In genomic region chr16:535446-536405, GRCh38 we compare ENCODE assay signal across 9 cellular contexts. TPM values are rescaled to one million over a fixed set of nuclear protein-coding genes. Genes with fewer than 3 reads are reported as not detected.
A peak's percentile ranks its signal among the peaks of the same experiment; 100 is the strongest.
DNase-seq lines count a peak whose midpoint lies in the region; ATAC-seq and TF ChIP-seq lines count a peak whose summit lies in the region.
"Had no signal": no experiment of that assay in that cellular context is flagged by ENCODE, and none has a peak within 500 bp of the region (broad histone marks: within the 10 kb centered on the region; RNA-seq: fewer than 3 reads in every experiment).

No MANE protein-coding gene starts in this region.

- no peaks in the 10 kb centered on the region for H3K9me3 ChIP-seq in HCT116 (ENCODE audit: control insufficient read depth in 1 of 2, insufficient read depth in 1 of 2, low read depth in 1 of 2, low read length in 2 of 2)
- no peaks in the 10 kb centered on the region for H3K9me3 ChIP-seq in fibroblast of lung (ENCODE audit: control insufficient read depth, insufficient read depth, low read depth, low read length)

- 0 out of 2 replicates have a peak, but pooled peaks have one; percentile 2 for TF ChIP-seq RAD21 in HCT116 (IDR thresholded peaks at IDR 0.05; ENCODE audit: low read depth)

- H3K4me1 Mint-ChIP-seq in immature natural killer cell: peaks cover 6 to 21% of the 10 kb centered on the region in 2 donors

- ATAC-seq in HCT116 (peak; percentile 94), GM21526 (IDR thresholded peaks at IDR 0.05; ENCODE audit: low FRiP score, unreplicated experiment) (no peak)

- H3K4me3 ChIP-seq in HCT116 (replicated peaks in 1 of 2; ENCODE audit: low read depth in 1 of 2, low read length in 2 of 2) (peak overlapping the region in 1 of 2 experiments; percentile 20; a peak in 1 of 4 replicates), fibroblast of lung (replicated peaks in 1 of 4; ENCODE audit: control extremely low read depth in 1 of 4, insufficient read depth in 1 of 4, low read depth in 3 of 4, low read length in 4 of 4) (no peak overlapping the region)

- peaks cover 86% of the 10 kb centered on the region for H3K79me2 ChIP-seq in HCT116 (ENCODE audit: insufficient read depth, low read length)
- peaks cover 83% of the 10 kb centered on the region for H3K79me2 ChIP-seq in fibroblast of lung (ENCODE audit: control insufficient read depth, insufficient read depth, low read length)

- no peak for TF ChIP-seq CTCF in HCT116 (IDR thresholded peaks at IDR 0.05 in 2 of 3, conservative IDR thresholded peaks at IDR 0.05 in 1 of 3; ENCODE audit: borderline replicate concordance in 1 of 3, insufficient read depth in 1 of 3, low read depth in 2 of 3, low read length in 2 of 3)
- TF ChIP-seq CTCF in fibroblast of lung (conservative IDR thresholded peaks at IDR 0.05 in 1 of 2, IDR thresholded peaks at IDR 0.05 in 1 of 2; ENCODE audit: low read depth in 1 of 2, low read length in 2 of 2): no peak

- H3K27me3 ChIP-seq in HCT116 (ENCODE audit: insufficient read depth, low read length): no peaks in the 10 kb centered on the region
- no peaks in the 10 kb centered on the region for H3K27me3 ChIP-seq in fibroblast of lung (ENCODE audit: control insufficient read depth, insufficient read depth, low read length)

- no peaks in the 10 kb centered on the region for H3K9me3 Mint-ChIP-seq in immature natural killer cell

- no peaks in the 10 kb centered on the region for H3K36me3 Mint-ChIP-seq in immature natural killer cell

- H3K36me3 ChIP-seq in HCT116 (ENCODE audit: control insufficient read depth in 1 of 2, insufficient read depth in 2 of 2, low read length in 2 of 2) (no peaks in the 10 kb centered on the region), fibroblast of lung (ENCODE audit: control insufficient read depth, insufficient read depth, low read length) (peaks cover 21% of the 10 kb centered on the region)

- peak overlapping the region; percentile 50; the same call in 1 of the 2 replicates for H3K9ac ChIP-seq in HCT116 (ENCODE audit: low read length)
- H3K9ac ChIP-seq in fibroblast of lung (ENCODE audit: insufficient read depth, low read length): no peak overlapping the region

- H3K4me2 ChIP-seq in HCT116 (ENCODE audit: low read length) (peak overlapping the region; percentile 69), fibroblast of lung (ENCODE audit: extremely low read depth, insufficient read depth, low read length) (no peak overlapping the region)

- BruUV-seq in HCT116 (replicated peaks; lab: Mats Ljungman, UMichigan): no TSS peak

- peaks cover 0 to 5% (median 0%) of the 10 kb centered on the region in 3 donors for H3K27me3 Mint-ChIP-seq in immature natural killer cell (ENCODE audit: low read depth in 3 of 3)

- H3K9me2 ChIP-seq in HCT116 (ENCODE audit: insufficient read depth): no peaks in the 10 kb centered on the region

- H2AFZ ChIP-seq in HCT116 (ENCODE audit: low read depth, low read length, poor library complexity, severe bottlenecking) (no peak overlapping the region), fibroblast of lung (ENCODE audit: low read length) (no peak overlapping the region)

- DNase-seq in HCT116 (ENCODE audit: low read depth, low spot score) (peak; percentile 54), NOMO-1 treated with dmso at 0.1 percent for 144 hours (lab: John Stamatoyannopoulos, UW; ENCODE audit: unreplicated experiment) (peak; percentile 2), fibroblast of lung (ENCODE audit: low read depth in 2 of 2) (peak; percentile 73 to 79), renal cortical epithelial cell (ENCODE audit: low read depth) (peak; percentile 43), GF-D8 (lab: John Stamatoyannopoulos, UW) (no peak), immature natural killer cell (no peak)
- DNase-seq: activated CD4-positive, CD25-positive, alpha-beta regulatory T cell treated with anti-CD3 and anti-CD28 coated beads, Interleukin-2, amount 50 U/mL, for 72 hours; NCI-H1694 treated with DMSO at 0.1 percent for 48 hours had no signal

- H3K27ac Mint-ChIP-seq in immature natural killer cell: no peak overlapping the region

- RAD21 ChIA-PET in HCT116 (lab: Charles Lee; ENCODE audit: low non-redundant PET in 1 of 2, low total read pairs in 2 of 2, uncharacterized antibody in 2 of 2, unreplicated experiment in 2 of 2): no interaction called here

- H4K20me1 ChIP-seq in HCT116 (ENCODE audit: insufficient read depth) (no peaks in the 10 kb centered on the region), fibroblast of lung (ENCODE audit: control insufficient read depth, extremely low read depth, insufficient read depth, low read length) (no peaks in the 10 kb centered on the region)

- no peak for TF ChIP-seq POLR2A in HCT116 (IDR thresholded peaks at IDR 0.05; ENCODE audit: borderline replicate concordance, extremely low read depth, insufficient read depth, insufficient read length)

- peak overlapping the region; percentile 64 for H3K27ac ChIP-seq in HCT116 (ENCODE audit: low read depth, low read length)
- H3K27ac ChIP-seq in fibroblast of lung (ENCODE audit: insufficient read depth, low read length): peak overlapping the region; percentile 27

- H3K4me3 Mint-ChIP-seq in immature natural killer cell: no peak overlapping the region

- CTCF ChIA-PET in HCT116 (lab: Charles Lee): no interaction called here

- H3K4me1 ChIP-seq in HCT116 (ENCODE audit: control insufficient read depth in 1 of 2, insufficient read depth in 2 of 2, low read length in 2 of 2): peaks cover 16 to 34% of the 10 kb centered on the region in 2 experiments
- peaks cover 5% of the 10 kb centered on the region for H3K4me1 ChIP-seq in fibroblast of lung (ENCODE audit: control insufficient read depth, extremely low read depth, insufficient read depth, low read length)

- POLR2A ChIA-PET in HCT116 (lab: Charles Lee): no interaction called here

- intact Hi-C loops in HCT116 (cut with micrococcal nuclease): no loop called here

TF ChIP-seq in HCT116, 20 proteins besides CTCF, POLR2A, EP300 and RAD21:
- TF ChIP-seq YY1 (IDR thresholded peaks at IDR 0.05; ENCODE audit: extremely low read depth, insufficient replicate concordance, low read depth, low read length) (no peak), SP1 (IDR thresholded peaks at IDR 0.05; ENCODE audit: low read depth) (peak; percentile 59; the same call in 1 of the 2 replicates), FOSL1 (IDR thresholded peaks at IDR 0.05; ENCODE audit: low read depth) (peak; percentile 60), JUND (IDR thresholded peaks at IDR 0.05) (peak; percentile 56; the same call in 1 of the 2 replicates), EZH2 (IDR thresholded peaks at IDR 0.05) (no peak), TCF7L2 (IDR thresholded peaks at IDR 0.05; ENCODE audit: borderline replicate concordance, extremely low read depth, insufficient read depth, insufficient read length) (no peak), MAX (IDR thresholded peaks at IDR 0.05) (peak; percentile 66; the same call in 1 of the 2 replicates)

RNA-seq across cellular contexts. Expression of gene CAPN15, which starts 8.2 kb away (rescaled TPM):
- total RNA-seq in HCT116 (2021; ENCODE audit: unreplicated experiment) (39.0 TPM), fibroblast of lung (16.4 and 21.3 TPM in 2 replicates), renal cortical epithelial cell (41.7 and 82.0 TPM in 2 replicates)
- polyA plus RNA-seq in HCT116 (2012): 17.9 and 22.9 TPM in 2 replicates
- polyA plus RNA-seq in fibroblast of lung (4.1 and 7.8 TPM in 2 replicates), immature natural killer cell (10 to 100 TPM in 2 of 3 donors, 1 to 10 TPM in 1; 9.2 to 30.7 (median 10.1) TPM)
- polyA plus RNA-seq in fibroblast of lung (2012): 11.5 and 21.2 TPM in 2 replicates
- polyA minus RNA-seq in fibroblast of lung (ENCODE audit: low replicate concordance): 9.6 and 15.3 TPM in 2 replicates

RNA-seq across cellular contexts. Expression of gene PRR35, which starts 24.5 kb away (rescaled TPM):
- not detected for total RNA-seq in HCT116 (2021; ENCODE audit: unreplicated experiment)
- polyA plus RNA-seq in HCT116 (2012): not detected in 2 replicates
- total RNA-seq in fibroblast of lung: not detected in 2 replicates
- polyA plus RNA-seq in fibroblast of lung: not detected in 2 replicates
- polyA plus RNA-seq in fibroblast of lung (2012): not detected in 2 replicates
- polyA minus RNA-seq in fibroblast of lung (ENCODE audit: low replicate concordance): not detected in 2 replicates
- total RNA-seq in renal cortical epithelial cell: 0.05 TPM in 1 of 2 replicates, not detected in the other
- not detected for polyA plus RNA-seq in immature natural killer cell

RNA-seq across cellular contexts. Expression of gene NHLRC4, which starts 31.1 kb away (rescaled TPM):
- total RNA-seq in HCT116 (2021; ENCODE audit: unreplicated experiment) (0.22 TPM), fibroblast of lung (2.1 and 3.3 TPM in 2 replicates), renal cortical epithelial cell (0.85 TPM in 1 of 2 replicates, not detected in the other)
- 0.18 TPM in 1 of 2 replicates, not detected in the other for polyA plus RNA-seq in HCT116 (2012)
- polyA plus RNA-seq in fibroblast of lung (0.34 and 0.66 TPM in 2 replicates), immature natural killer cell (under 1 TPM in 2 of 3 donors, not detected in 1; 0.42 to 0.61 TPM)
- polyA plus RNA-seq in fibroblast of lung (2012): 1.0 and 1.5 TPM in 2 replicates
- polyA minus RNA-seq in fibroblast of lung (ENCODE audit: low replicate concordance): 0.30 and 0.63 TPM in 2 replicates

RNA-seq across cellular contexts. Expression of gene PIGQ, which starts 34.0 kb away (rescaled TPM):
- total RNA-seq in HCT116 (2021; ENCODE audit: unreplicated experiment) (21.0 TPM), fibroblast of lung (20.5 and 22.3 TPM in 2 replicates), renal cortical epithelial cell (30.9 and 68.5 TPM in 2 replicates)
- 9.8 and 10.9 TPM in 2 replicates for polyA plus RNA-seq in HCT116 (2012)
- polyA plus RNA-seq in fibroblast of lung (11.2 and 13.0 TPM in 2 replicates), immature natural killer cell (10 to 100 TPM; 10.5 to 17.7 (median 12.6) TPM)
- 14.7 and 21.0 TPM in 2 replicates for polyA plus RNA-seq in fibroblast of lung (2012)
- polyA minus RNA-seq in fibroblast of lung (ENCODE audit: low replicate concordance): 26.8 and 47.5 TPM in 2 replicates

RNA-seq across cellular contexts. Expression of gene RAB40C, which starts 54.1 kb away (rescaled TPM):
- total RNA-seq in HCT116 (2021; ENCODE audit: unreplicated experiment) (14.1 TPM), fibroblast of lung (9.8 and 11.6 TPM in 2 replicates), renal cortical epithelial cell (8.0 and 12.1 TPM in 2 replicates)
- polyA plus RNA-seq in HCT116 (2012): 15.1 and 18.8 TPM in 2 replicates
- polyA plus RNA-seq in fibroblast of lung (3.2 and 3.7 TPM in 2 replicates), immature natural killer cell (10 to 100 TPM in 1 of 3 donors, 1 to 10 TPM in 2; 4.6 to 17.5 (median 5.8) TPM)
- 8.3 and 10.1 TPM in 2 replicates for polyA plus RNA-seq in fibroblast of lung (2012)
- 6.1 and 9.7 TPM in 2 replicates for polyA minus RNA-seq in fibroblast of lung (ENCODE audit: low replicate concordance)

Comparison
In these comparisons a context has a peak if more than half of its experiments do, and no peak if none do; other contexts are left out.
1. DNase-seq: peak in HCT116 (single experiment), NOMO-1 treated with dmso at 0.1 percent for 144 hours (single experiment), fibroblast of lung (2 of 2) and renal cortical epithelial cell (single experiment); none in GF-D8 (single experiment) and immature natural killer cell (0 of 3).